ENCODE assay signal across 20 cellular contexts in genomic region chr3:19202303-19202702, GRCh38. TPM values are rescaled to one million over a fixed set of nuclear protein-coding genes. Genes with fewer than 3 reads are reported as not detected.
"Had no signal": no experiment of that assay in that cellular context is flagged by ENCODE, and none has a peak within 500 bp of the region (broad histone marks: within the 10 kb centered on the region; RNA-seq: fewer than 3 reads in every experiment).

No MANE protein-coding gene starts in this region.

- ATAC-seq: activated CD8-positive, alpha-beta T cell treated with anti-CD3 and anti-CD28 coated beads for 36 hours; left lobe of liver; natural killer cell treated with Interleukin-12 subunit alpha and Interleukin-12 subunit beta and Interleukin-15 and Interleukin-18, amount 100 ng/mL, for 72 hours had no signal

- H3K9me3 ChIP-seq: adrenal gland, SK-N-SH, stomach, tibial artery had no signal

- H3K27ac ChIP-seq: adrenal gland, brain microvascular endothelial cell, stomach, tibial artery had no signal

- H3K4me1 ChIP-seq: adrenal gland, stomach, tibial artery had no signal

- DNase-seq: activated CD4-positive, alpha-beta T cell treated with anti-CD3 and anti-CD28 coated beads for 4 hours; activated CD8-positive, alpha-beta memory T cell treated with anti-CD3 and anti-CD28 coated beads, Interleukin-2, amount 50 U/mL, for 48 hours; activated CD8-positive, alpha-beta T cell treated with anti-CD3 and anti-CD28 coated beads for 36 hours; activated naive CD4-positive, alpha-beta T cell treated with anti-CD3 and anti-CD28 coated beads, Interleukin-2, amount 10 ng/mL, durations not matched to agents 7 days and 5 days; adrenal gland; brain microvascular endothelial cell; cerebellar nuclear complex; dermis blood vessel endothelial cell; endodermal cell; erythroblast; mammary epithelial cell; SK-N-SH; stimulated activated CD4-positive, alpha-beta T cell treated with anti-CD3 and anti-CD28 coated beads, Interleukin-15, amount 100 ng/mL, for 24 hours; stomach; tibial artery had no signal

- H3K4me3 ChIP-seq: adrenal gland, stomach, tibial artery had no signal

- H3K36me3 ChIP-seq: adrenal gland, brain microvascular endothelial cell, stomach, tibial artery had no signal

- H3K27me3 ChIP-seq: adrenal gland, brain microvascular endothelial cell, stomach, tibial artery had no signal

RNA-seq across cellular contexts. Expression of gene KCNH8, which starts 54.0 kb away (rescaled TPM):
- total RNA-seq: activated CD8-positive, alpha-beta T cell treated with anti-CD3 and anti-CD28 coated beads for 36 hours; activated T-helper 1 cell treated with anti-CD3 and anti-CD28 coated beads, Interleukin-12 subunit alpha, Interleukin-12 subunit beta, Interleukin-2, Interleukin-4 antibody, amounts not matched to agents 30 ng/mL and 10 ng/mL and 1 ng/mL, durations not matched to agents 14 hours and 24 hours and 36 hours; left lobe of liver; natural killer cell treated with Interleukin-12 subunit alpha and Interleukin-12 subunit beta and Interleukin-15 and Interleukin-18, amount 100 ng/mL, for 72 hours; osteoblast; T-helper 1 cell treated with Interleukin-12 subunit alpha and Interleukin-12 subunit beta and Interleukin-4 antibody, amounts not matched to agents 30 ng/mL and 1 ng/mL, for 36 hours had no signal
